In genomic region chr6:125899726-125900182, GRCh38 we compare ENCODE assay signal across 1 cellular context.
TF ChIP-seq lines count a peak whose summit lies in the region.

No MANE protein-coding gene starts in this region.

TF ChIP-seq in HepG2, 621 proteins besides CTCF, POLR2A, EP300 and RAD21 (continued from another document and continues in another):
- TF ChIP-seq CHCHD3 (CRISPR knock-in tag; IDR thresholded peaks at IDR 0.05), result no peak
- peak; percentile 40; the same call in 1 of the 2 replicates for TF ChIP-seq POLR2G (IDR thresholded peaks at IDR 0.05; ENCODE audit: low read depth, low read length)
- TF ChIP-seq CREB1 (IDR thresholded peaks at IDR 0.05), result no peak
- TF ChIP-seq CREB1 (CRISPR knock-in tag; IDR thresholded peaks at IDR 0.05), result peak; percentile 72
- no peak for TF ChIP-seq ZSCAN20 (CRISPR knock-in tag; IDR thresholded peaks at IDR 0.05; ENCODE audit: borderline replicate concordance)
- TF ChIP-seq MTF2 (CRISPR knock-in tag; IDR thresholded peaks at IDR 0.05; ENCODE audit: borderline replicate concordance), result no peak
- TF ChIP-seq ZNF644 (CRISPR knock-in tag; IDR thresholded peaks at IDR 0.05; ENCODE audit: low read depth), result peak; percentile 27; the same call in 1 of the 2 replicates
- TF ChIP-seq ATF2 (CRISPR knock-in tag; IDR thresholded peaks at IDR 0.05), result peak; percentile 47; the same call in 1 of the 2 replicates
- TF ChIP-seq, protein P1, sequence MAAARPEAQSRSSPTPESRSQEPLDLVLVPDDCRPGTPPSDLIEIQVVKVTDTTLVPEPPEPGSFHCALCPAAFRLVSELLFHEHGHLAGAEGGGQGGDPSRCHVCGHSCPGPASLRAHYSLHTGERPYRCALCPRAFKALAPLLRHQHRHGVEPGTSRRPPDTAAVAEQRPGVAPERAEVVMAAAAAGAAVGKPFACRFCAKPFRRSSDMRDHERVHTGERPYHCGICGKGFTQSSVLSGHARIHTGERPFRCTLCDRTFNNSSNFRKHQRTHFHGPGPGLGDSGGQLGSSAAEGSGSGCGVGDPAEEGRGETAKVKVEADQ (CRISPR knock-in tag; IDR thresholded peaks at IDR 0.05; ENCODE audit: borderline replicate concordance), result peak; percentile 48; the same call in 1 of the 2 replicates
- TF ChIP-seq TFE3 (CRISPR knock-in tag; IDR thresholded peaks at IDR 0.05), result peak; percentile 38; the same call in 1 of the 2 replicates
- TF ChIP-seq ZSCAN31 (CRISPR knock-in tag; IDR thresholded peaks at IDR 0.05; ENCODE audit: low read depth), result peak; percentile 34; the same call in 1 of the 2 replicates
- peak; percentile 85 for TF ChIP-seq ZNF614 (CRISPR knock-in tag; IDR thresholded peaks at IDR 0.05; ENCODE audit: borderline replicate concordance)
- TF ChIP-seq, protein P2, sequence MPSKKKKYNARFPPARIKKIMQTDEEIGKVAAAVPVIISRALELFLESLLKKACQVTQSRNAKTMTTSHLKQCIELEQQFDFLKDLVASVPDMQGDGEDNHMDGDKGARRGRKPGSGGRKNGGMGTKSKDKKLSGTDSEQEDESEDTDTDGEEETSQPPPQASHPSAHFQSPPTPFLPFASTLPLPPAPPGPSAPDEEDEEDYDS (CRISPR knock-in tag; IDR thresholded peaks at IDR 0.05), result peak; percentile 50; the same call in 1 of the 2 replicates
- TF ChIP-seq GATAD2A (CRISPR knock-in tag; IDR thresholded peaks at IDR 0.05), result peak; percentile 60
- TF ChIP-seq ZNF629 (CRISPR knock-in tag; conservative IDR thresholded peaks at IDR 0.05), result peak; percentile 67
- no peak for TF ChIP-seq ZNF17 (CRISPR knock-in tag; IDR thresholded peaks at IDR 0.05)
- TF ChIP-seq ZMYM4 (CRISPR knock-in tag; IDR thresholded peaks at IDR 0.05), result peak; percentile 86
- TF ChIP-seq ARID4A (CRISPR knock-in tag; IDR thresholded peaks at IDR 0.05; ENCODE audit: borderline replicate concordance), result peak; percentile 25; the same call in 1 of the 2 replicates
- 0 out of 2 replicates have a peak, but pooled peaks have one; percentile 12 for TF ChIP-seq NR2C2 (CRISPR knock-in tag; IDR thresholded peaks at IDR 0.05; ENCODE audit: borderline replicate concordance)
- TF ChIP-seq ZNF800 (CRISPR knock-in tag; IDR thresholded peaks at IDR 0.05), result peak; percentile 55; the same call in 1 of the 2 replicates
- peak; percentile 92 for TF ChIP-seq MIXL1 (CRISPR knock-in tag; IDR thresholded peaks at IDR 0.05)
- TF ChIP-seq, protein P3, sequence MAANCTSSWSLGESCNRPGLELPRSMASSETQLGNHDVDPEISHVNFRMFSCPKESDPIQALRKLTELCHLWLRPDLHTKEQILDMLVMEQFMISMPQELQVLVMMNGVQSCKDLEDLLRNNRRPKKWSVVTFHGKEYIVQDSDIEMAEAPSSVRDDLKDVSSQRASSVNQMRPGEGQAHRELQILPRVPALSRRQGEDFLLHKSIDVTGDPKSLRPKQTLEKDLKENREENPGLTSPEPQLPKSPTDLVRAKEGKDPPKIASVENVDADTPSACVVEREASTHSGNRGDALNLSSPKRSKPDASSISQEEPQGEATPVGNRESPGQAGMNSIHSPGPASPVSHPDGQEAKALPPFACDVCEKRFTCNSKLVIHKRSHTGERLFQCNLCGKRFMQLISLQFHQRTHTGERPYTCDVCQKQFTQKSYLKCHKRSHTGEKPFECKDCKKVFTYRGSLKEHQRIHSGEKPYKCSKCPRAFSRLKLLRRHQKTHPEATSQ (CRISPR knock-in tag; IDR thresholded peaks at IDR 0.05; ENCODE audit: borderline replicate concordance), result no peak
- TF ChIP-seq XRCC5 (optimal IDR thresholded peaks at IDR 0.05; ENCODE audit: low read length), result peak; percentile 52
- 0 out of 2 replicates have a peak, but pooled peaks have one; percentile 33 for TF ChIP-seq KDM2A (CRISPR knock-in tag; IDR thresholded peaks at IDR 0.05; ENCODE audit: borderline replicate concordance, low read depth)
- no peak for TF ChIP-seq TP53 (CRISPR knock-in tag; conservative IDR thresholded peaks at IDR 0.05)
- TF ChIP-seq GMEB1 (CRISPR knock-in tag; IDR thresholded peaks at IDR 0.05; ENCODE audit: borderline replicate concordance), result peak; percentile 31; the same call in 1 of the 2 replicates
- TF ChIP-seq, protein P4, sequence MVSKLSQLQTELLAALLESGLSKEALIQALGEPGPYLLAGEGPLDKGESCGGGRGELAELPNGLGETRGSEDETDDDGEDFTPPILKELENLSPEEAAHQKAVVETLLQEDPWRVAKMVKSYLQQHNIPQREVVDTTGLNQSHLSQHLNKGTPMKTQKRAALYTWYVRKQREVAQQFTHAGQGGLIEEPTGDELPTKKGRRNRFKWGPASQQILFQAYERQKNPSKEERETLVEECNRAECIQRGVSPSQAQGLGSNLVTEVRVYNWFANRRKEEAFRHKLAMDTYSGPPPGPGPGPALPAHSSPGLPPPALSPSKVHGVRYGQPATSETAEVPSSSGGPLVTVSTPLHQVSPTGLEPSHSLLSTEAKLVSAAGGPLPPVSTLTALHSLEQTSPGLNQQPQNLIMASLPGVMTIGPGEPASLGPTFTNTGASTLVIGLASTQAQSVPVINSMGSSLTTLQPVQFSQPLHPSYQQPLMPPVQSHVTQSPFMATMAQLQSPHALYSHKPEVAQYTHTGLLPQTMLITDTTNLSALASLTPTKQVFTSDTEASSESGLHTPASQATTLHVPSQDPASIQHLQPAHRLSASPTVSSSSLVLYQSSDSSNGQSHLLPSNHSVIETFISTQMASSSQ (IDR thresholded peaks at IDR 0.05; ENCODE audit: low read depth), result peak; percentile 94
- TF ChIP-seq, protein P4 (CRISPR knock-in tag; IDR thresholded peaks at IDR 0.05; ENCODE audit: borderline replicate concordance), result peak; percentile 96
- peak; percentile 43; the same call in 1 of the 2 replicates for TF ChIP-seq TAF1 (CRISPR knock-in tag; IDR thresholded peaks at IDR 0.05)
- peak; percentile 59; the same call in 1 of the 2 replicates for TF ChIP-seq TBX2 (CRISPR knock-in tag; IDR thresholded peaks at IDR 0.05; ENCODE audit: borderline replicate concordance)
- peak; percentile 39; the same call in 1 of the 2 replicates for TF ChIP-seq ZBTB25 (CRISPR knock-in tag; IDR thresholded peaks at IDR 0.05)
- TF ChIP-seq HIVEP1 (CRISPR knock-in tag; IDR thresholded peaks at IDR 0.05), result no peak
- TF ChIP-seq MLX (CRISPR knock-in tag; IDR thresholded peaks at IDR 0.05), result 0 out of 2 replicates have a peak, but pooled peaks have one; percentile 19
- TF ChIP-seq ZNF766 (CRISPR knock-in tag; IDR thresholded peaks at IDR 0.05; ENCODE audit: borderline replicate concordance), result 0 out of 2 replicates have a peak, but pooled peaks have one; percentile 34
